ENCODE assay signal across 1 cellular context in the genomic region with DNA sequence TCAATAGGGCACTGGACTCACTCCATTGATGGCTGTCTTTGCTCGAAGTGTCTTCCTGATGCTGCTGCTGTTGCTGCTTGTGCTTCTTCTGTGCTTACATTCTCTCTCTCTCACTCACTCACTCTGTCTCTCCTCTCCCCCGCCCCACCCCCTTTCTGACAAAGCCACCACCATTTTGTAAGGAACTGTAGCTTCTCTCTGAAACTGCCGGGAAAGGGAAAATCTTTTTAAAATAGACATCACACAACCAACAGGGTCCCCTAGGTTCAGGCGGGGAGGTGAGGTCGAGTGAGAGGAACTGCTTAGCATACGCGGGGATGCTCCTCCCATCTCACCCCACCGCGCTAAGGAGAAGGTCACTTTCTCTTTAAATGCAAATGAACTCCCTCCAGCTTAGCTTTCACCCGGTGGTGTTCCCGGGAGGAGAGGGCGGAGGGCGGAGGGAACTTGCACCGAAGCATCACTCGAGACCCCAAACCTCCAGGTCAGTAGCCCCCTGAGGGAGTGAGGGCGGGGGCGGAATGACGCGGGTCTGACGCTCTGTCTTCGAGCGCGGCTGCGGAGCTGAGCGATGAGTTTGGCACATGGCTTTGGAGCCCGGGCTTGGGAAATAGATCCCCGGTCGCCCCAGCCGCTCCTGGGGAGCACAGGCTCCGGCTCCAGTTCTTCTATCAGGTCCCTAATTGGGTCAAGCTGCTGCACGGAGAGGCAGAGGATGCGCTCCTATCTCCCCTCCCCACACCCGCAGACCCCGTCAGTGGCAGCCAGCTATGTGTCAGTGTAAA.
TF ChIP-seq lines count a peak whose summit lies in the region.

Gene CCDC28B (plus strand): TSS at position 370 of the 785 bp plus-strand sequence. CDS start 1,341 bp downstream, outside the sequence.

TF ChIP-seq in HepG2, 621 proteins besides CTCF, POLR2A, EP300 and RAD21 (continues in another document):
- TF ChIP-seq HOXA3 (CRISPR knock-in tag; IDR thresholded peaks at IDR 0.05) = peak; percentile 49
- TF ChIP-seq FOXA1 (IDR thresholded peaks at IDR 0.05) = no peak
- no peak for TF ChIP-seq FOXA1 (CRISPR knock-in tag; IDR thresholded peaks at IDR 0.05)
- TF ChIP-seq YEATS4 (CRISPR knock-in tag; IDR thresholded peaks at IDR 0.05; ENCODE audit: borderline replicate concordance) = no peak; the same call in 1 of the 2 replicates
- no peak for TF ChIP-seq CBX1 (IDR thresholded peaks at IDR 0.05; ENCODE audit: low read depth)
- TF ChIP-seq, protein P1, sequence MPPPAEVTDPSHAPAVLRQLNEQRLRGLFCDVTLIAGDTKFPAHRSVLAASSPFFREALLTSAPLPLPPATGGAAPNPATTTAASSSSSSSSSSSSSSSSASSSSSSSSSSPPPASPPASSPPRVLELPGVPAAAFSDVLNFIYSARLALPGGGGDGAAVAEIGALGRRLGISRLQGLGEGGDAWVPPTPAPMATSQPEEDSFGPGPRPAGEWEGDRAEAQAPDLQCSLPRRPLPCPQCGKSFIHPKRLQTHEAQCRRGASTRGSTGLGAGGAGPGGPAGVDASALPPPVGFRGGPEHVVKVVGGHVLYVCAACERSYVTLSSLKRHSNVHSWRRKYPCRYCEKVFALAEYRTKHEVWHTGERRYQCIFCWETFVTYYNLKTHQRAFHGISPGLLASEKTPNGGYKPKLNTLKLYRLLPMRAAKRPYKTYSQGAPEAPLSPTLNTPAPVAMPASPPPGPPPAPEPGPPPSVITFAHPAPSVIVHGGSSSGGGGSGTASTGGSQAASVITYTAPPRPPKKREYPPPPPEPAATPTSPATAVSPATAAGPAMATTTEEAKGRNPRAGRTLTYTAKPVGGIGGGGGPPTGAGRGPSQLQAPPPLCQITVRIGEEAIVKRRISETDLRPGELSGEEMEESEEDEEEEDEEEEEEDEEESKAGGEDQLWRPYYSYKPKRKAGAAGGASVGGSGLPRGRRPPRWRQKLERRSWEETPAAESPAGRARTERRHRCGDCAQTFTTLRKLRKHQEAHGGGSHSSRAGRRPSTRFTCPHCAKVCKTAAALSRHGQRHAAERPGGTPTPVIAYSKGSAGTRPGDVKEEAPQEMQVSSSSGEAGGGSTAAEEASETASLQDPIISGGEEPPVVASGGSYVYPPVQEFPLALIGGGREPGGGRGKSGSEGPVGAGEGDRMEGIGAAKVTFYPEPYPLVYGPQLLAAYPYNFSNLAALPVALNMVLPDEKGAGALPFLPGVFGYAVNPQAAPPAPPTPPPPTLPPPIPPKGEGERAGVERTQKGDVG (CRISPR knock-in tag; IDR thresholded peaks at IDR 0.05; ENCODE audit: borderline replicate concordance) = 0 out of 2 replicates have a peak, but pooled peaks have one; percentile 37
- no peak for TF ChIP-seq MAZ (IDR thresholded peaks at IDR 0.05; ENCODE audit: borderline replicate concordance, low read depth, low read length)
- peak; percentile 28; the same call in 1 of the 2 replicates for TF ChIP-seq MAZ (CRISPR knock-in tag; IDR thresholded peaks at IDR 0.05; ENCODE audit: low read depth)
- no peak for TF ChIP-seq MAFK (conservative IDR thresholded peaks at IDR 0.05 in 1 of 2, IDR thresholded peaks at IDR 0.05 in 1 of 2; ENCODE audit: low read length in 2 of 2)
- no peak for TF ChIP-seq NCOR1 (IDR thresholded peaks at IDR 0.05; ENCODE audit: borderline replicate concordance, low read length)
- TF ChIP-seq RFXANK (CRISPR knock-in tag; IDR thresholded peaks at IDR 0.05) = no peak
- TF ChIP-seq SALL1 (CRISPR knock-in tag; IDR thresholded peaks at IDR 0.05) = peak; percentile 32; the same call in 1 of the 2 replicates
- no peak for TF ChIP-seq ZHX1 (CRISPR knock-in tag; IDR thresholded peaks at IDR 0.05; ENCODE audit: low read depth)
- TF ChIP-seq ZNF891 (CRISPR knock-in tag; IDR thresholded peaks at IDR 0.05) = 0 out of 2 replicates have a peak, but pooled peaks have one; percentile 39
- no peak for TF ChIP-seq ZNF280D (CRISPR knock-in tag; IDR thresholded peaks at IDR 0.05)
- TF ChIP-seq ZBTB44 (CRISPR knock-in tag; IDR thresholded peaks at IDR 0.05) = no peak
- TF ChIP-seq ZNF839 (CRISPR knock-in tag; IDR thresholded peaks at IDR 0.05; ENCODE audit: borderline replicate concordance) = no peak
- no peak for TF ChIP-seq HOXA9 (CRISPR knock-in tag; IDR thresholded peaks at IDR 0.05; ENCODE audit: borderline replicate concordance)
- peak; percentile 30; the same call in 1 of the 2 replicates for TF ChIP-seq ZBTB7B (CRISPR knock-in tag; IDR thresholded peaks at IDR 0.05)
- TF ChIP-seq, protein P2, sequence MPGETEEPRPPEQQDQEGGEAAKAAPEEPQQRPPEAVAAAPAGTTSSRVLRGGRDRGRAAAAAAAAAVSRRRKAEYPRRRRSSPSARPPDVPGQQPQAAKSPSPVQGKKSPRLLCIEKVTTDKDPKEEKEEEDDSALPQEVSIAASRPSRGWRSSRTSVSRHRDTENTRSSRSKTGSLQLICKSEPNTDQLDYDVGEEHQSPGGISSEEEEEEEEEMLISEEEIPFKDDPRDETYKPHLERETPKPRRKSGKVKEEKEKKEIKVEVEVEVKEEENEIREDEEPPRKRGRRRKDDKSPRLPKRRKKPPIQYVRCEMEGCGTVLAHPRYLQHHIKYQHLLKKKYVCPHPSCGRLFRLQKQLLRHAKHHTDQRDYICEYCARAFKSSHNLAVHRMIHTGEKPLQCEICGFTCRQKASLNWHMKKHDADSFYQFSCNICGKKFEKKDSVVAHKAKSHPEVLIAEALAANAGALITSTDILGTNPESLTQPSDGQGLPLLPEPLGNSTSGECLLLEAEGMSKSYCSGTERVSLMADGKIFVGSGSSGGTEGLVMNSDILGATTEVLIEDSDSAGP (CRISPR knock-in tag; IDR thresholded peaks at IDR 0.05; ENCODE audit: borderline replicate concordance) = peak; percentile 99
- TF ChIP-seq, protein P3, sequence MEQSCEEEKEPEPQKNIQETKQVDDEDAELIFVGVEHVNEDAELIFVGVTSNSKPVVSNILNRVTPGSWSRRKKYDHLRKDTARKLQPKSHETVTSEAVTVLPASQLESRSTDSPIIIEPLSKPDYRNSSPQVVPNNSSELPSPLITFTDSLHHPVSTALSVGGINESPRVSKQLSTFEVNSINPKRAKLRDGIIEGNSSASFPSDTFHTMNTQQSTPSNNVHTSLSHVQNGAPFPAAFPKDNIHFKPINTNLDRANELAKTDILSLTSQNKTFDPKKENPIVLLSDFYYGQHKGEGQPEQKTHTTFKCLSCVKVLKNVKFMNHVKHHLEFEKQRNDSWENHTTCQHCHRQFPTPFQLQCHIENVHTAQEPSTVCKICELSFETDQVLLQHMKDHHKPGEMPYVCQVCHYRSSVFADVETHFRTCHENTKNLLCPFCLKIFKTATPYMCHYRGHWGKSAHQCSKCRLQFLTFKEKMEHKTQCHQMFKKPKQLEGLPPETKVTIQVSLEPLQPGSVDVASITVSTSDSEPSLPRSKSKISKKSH (CRISPR knock-in tag; IDR thresholded peaks at IDR 0.05; ENCODE audit: borderline replicate concordance) = 0 out of 2 replicates have a peak, but pooled peaks have one; percentile 20
- TF ChIP-seq, protein P4, sequence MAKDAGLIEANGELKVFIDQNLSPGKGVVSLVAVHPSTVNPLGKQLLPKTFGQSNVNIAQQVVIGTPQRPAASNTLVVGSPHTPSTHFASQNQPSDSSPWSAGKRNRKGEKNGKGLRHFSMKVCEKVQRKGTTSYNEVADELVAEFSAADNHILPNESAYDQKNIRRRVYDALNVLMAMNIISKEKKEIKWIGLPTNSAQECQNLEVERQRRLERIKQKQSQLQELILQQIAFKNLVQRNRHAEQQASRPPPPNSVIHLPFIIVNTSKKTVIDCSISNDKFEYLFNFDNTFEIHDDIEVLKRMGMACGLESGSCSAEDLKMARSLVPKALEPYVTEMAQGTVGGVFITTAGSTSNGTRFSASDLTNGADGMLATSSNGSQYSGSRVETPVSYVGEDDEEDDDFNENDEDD (CRISPR knock-in tag; IDR thresholded peaks at IDR 0.05; ENCODE audit: borderline replicate concordance) = peak; percentile 40; the same call in 1 of the 2 replicates
- no peak for TF ChIP-seq MYC (CRISPR knock-in tag; IDR thresholded peaks at IDR 0.05; ENCODE audit: borderline replicate concordance)
- TF ChIP-seq REL (CRISPR knock-in tag; conservative IDR thresholded peaks at IDR 0.05) = no peak
- 0 out of 2 replicates have a peak, but pooled peaks have one; percentile 17 for TF ChIP-seq ZNF792 (CRISPR knock-in tag; IDR thresholded peaks at IDR 0.05)
- TF ChIP-seq GABPB1 (CRISPR knock-in tag; IDR thresholded peaks at IDR 0.05) = peak; percentile 18; the same call in 1 of the 2 replicates
- TF ChIP-seq ZNF12 (CRISPR knock-in tag; IDR thresholded peaks at IDR 0.05) = no peak
- TF ChIP-seq, protein P5, sequence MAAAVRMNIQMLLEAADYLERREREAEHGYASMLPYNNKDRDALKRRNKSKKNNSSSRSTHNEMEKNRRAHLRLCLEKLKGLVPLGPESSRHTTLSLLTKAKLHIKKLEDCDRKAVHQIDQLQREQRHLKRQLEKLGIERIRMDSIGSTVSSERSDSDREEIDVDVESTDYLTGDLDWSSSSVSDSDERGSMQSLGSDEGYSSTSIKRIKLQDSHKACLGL (CRISPR knock-in tag; IDR thresholded peaks at IDR 0.05) = no peak
- no peak for TF ChIP-seq ZNF510 (CRISPR knock-in tag; IDR thresholded peaks at IDR 0.05; ENCODE audit: low read depth)
- TF ChIP-seq, protein P6, sequence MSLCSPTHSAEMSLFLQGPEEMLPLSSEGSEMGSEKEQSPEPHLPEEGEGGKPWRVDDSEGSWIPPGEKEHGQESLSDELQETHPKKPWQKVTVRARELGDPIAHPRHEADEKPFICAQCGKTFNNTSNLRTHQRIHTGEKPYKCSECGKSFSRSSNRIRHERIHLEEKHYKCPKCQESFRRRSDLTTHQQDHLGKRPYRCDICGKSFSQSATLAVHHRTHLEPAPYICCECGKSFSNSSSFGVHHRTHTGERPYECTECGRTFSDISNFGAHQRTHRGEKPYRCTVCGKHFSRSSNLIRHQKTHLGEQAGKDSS (CRISPR knock-in tag; IDR thresholded peaks at IDR 0.05; ENCODE audit: borderline replicate concordance, low read depth) = no peak
- no peak for TF ChIP-seq FOXP4 (CRISPR knock-in tag; IDR thresholded peaks at IDR 0.05)
- no peak for TF ChIP-seq PCBP1 (IDR thresholded peaks at IDR 0.05; ENCODE audit: borderline replicate concordance, low read depth, low read length)
